11 cellular contexts compared by ENCODE assay signal in the genomic region with DNA sequence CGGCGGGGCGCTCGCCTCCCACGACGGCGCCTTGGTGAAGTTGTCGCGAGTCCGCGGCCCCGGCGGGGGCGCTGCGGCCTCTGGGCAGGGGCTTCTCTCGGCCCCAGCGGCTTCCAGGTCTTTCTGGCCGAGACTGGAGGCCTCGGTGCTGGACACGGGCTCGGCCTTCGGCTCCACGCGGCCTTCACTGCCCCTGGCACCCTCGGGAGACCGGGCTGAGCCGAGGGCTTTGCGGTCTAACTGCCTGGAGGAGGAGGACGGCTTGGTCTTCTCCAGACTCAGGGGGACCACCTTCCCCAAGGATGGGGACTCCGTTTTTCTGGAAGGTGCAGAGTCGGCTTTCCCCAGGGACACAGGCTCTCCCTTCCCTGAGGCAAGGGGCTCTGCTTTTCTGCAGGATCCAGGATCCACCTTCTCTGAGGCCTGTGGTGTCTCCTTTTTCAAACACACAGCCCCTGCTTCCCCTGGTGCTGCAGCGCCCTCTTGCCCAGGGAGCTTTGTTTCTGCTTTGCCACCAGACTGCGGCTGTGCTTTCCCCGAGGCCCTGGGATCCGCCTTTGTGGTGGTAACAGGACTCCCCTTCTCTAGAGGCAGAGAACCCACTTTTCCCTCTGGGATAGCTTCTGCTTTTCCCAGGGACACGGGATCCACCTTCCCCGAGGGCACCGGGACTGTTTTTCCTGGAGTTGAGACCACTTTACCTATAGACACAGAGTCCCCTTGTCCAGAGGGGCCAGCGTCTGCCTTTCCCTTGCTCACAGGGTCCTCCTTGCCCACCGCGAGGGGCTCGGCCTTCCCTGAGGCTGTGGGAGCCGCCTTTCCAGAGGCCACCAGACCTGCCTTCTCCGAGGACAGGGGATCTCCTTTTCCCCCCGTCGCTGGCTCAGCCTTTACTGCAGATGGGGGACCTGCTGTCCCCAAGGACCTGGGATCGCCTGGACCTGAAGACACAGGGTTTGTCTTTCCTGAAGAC. TPM values are rescaled to one million over a fixed set of nuclear protein-coding genes. Genes with fewer than 3 reads are reported as not detected.
DNase-seq lines count a peak whose midpoint lies in the region; ATAC-seq and TF ChIP-seq lines count a peak whose summit lies in the region.
"Had no signal": no experiment of that assay in that cellular context is flagged by ENCODE, and none has a peak within 500 bp of the region (broad histone marks: within the 10 kb centered on the region; RNA-seq: fewer than 3 reads in every experiment).

No MANE protein-coding gene starts in this region.

- H3K4me1 ChIP-seq in parathyroid adenoma = no peaks in the 10 kb centered on the region

- H3K79me2 ChIP-seq in parathyroid adenoma = no peaks in the 10 kb centered on the region

- H3K36me3 Mint-ChIP-seq in CD4-positive, alpha-beta T cell (ENCODE audit: low read depth) = no peaks in the 10 kb centered on the region
- H3K36me3 Mint-ChIP-seq in Calu3 (ENCODE audit: insufficient read depth, unreplicated experiment) = no peaks in the 10 kb centered on the region

- H3K9me3 Mint-ChIP-seq in CD4-positive, alpha-beta T cell = no peaks in the 10 kb centered on the region
- H3K9me3 Mint-ChIP-seq in Calu3 (ENCODE audit: low read depth, unreplicated experiment) = no peaks in the 10 kb centered on the region

- H3K4me3 ChIP-seq in H7 (ENCODE audit: insufficient read depth, low read depth, low read length) = no peak overlapping the region
- H3K4me3 ChIP-seq in coronary artery = peak overlapping the region; percentile 68
- H3K4me3 ChIP-seq in parathyroid adenoma (ENCODE audit: low read depth, low read length) = no peak overlapping the region

- BruUV-seq in Calu3 (replicated peaks; lab: Mats Ljungman, UMichigan) = no TSS peak

- H3K36me3 ChIP-seq in H7 (replicated peaks; ENCODE audit: control insufficient read depth, insufficient read depth, low read length) (no peaks in the 10 kb centered on the region; the same call in 1 of the 2 replicates), parathyroid adenoma (ENCODE audit: control insufficient read depth, insufficient read depth, low read length) (no peaks in the 10 kb centered on the region)
- H3K36me3 ChIP-seq: tibial artery had no signal

- no peak overlapping the region for H3K4me2 ChIP-seq in parathyroid adenoma (ENCODE audit: low read length)

- CTCF ChIA-PET in CD4-positive, alpha-beta T cell (lab: Charles Lee) = interaction anchor here (0.7 to 2.2 kb wide), 16 partner anchors 8 to 238 kb away, joined by 3 to 11 read pairs (median 3); a partner anchor contains a TSS
- CTCF ChIA-PET in Calu3 (lab: Charles Lee) = no interaction called here

- no peak overlapping the region for H3K27ac Mint-ChIP-seq in CD4-positive, alpha-beta T cell
- H3K27ac Mint-ChIP-seq in Calu3 (ENCODE audit: unreplicated experiment) = no peak overlapping the region

- TF ChIP-seq POLR2A in GM18505 (IDR thresholded peaks at IDR 0.05; ENCODE audit: borderline replicate concordance, extremely low read depth, insufficient read depth, insufficient read length) = no peak

- H3K9me3 ChIP-seq in CD4-positive, alpha-beta T cell (ENCODE audit: control insufficient read depth, low read length) = no peaks in the 10 kb centered on the region
- no peaks in the 10 kb centered on the region for H3K9me3 ChIP-seq in parathyroid adenoma (ENCODE audit: control insufficient read depth, low read length)
- H3K9me3 ChIP-seq: tibial artery had no signal

- H3K27ac ChIP-seq in CD4-positive, alpha-beta T cell (ENCODE audit: low read depth, low read length) = no peak overlapping the region
- no peak overlapping the region for H3K27ac ChIP-seq in coronary artery
- H3K27ac ChIP-seq in parathyroid adenoma = no peak overlapping the region
- H3K27ac ChIP-seq: tibial artery had no signal

- TF ChIP-seq CTCF in CD4-positive, alpha-beta T cell (IDR thresholded peaks at IDR 0.05) = no peak
- TF ChIP-seq CTCF in coronary artery (IDR thresholded peaks at IDR 0.05) (no peak), parathyroid adenoma (IDR thresholded peaks at IDR 0.05) (no peak), Calu3 (IDR thresholded peaks at IDR 0.05; ENCODE audit: unreplicated experiment) (no peak)

- intact Hi-C loops in CD4-positive, alpha-beta T cell (cut with DNase I, micrococcal nuclease) = loop anchor here (1.0 to 5.0 kb wide), 2 partner anchors 181 to 865 kb away; a partner anchor contains a TSS
- intact Hi-C loops in Calu3 (cut with micrococcal nuclease; ENCODE audit: unreplicated experiment) = no loop called here

- peak overlapping the region; percentile 34 for H3K4me3 Mint-ChIP-seq in CD4-positive, alpha-beta T cell
- no peak overlapping the region for H3K4me3 Mint-ChIP-seq in Calu3 (ENCODE audit: low read depth, unreplicated experiment)

- H3K27me3 Mint-ChIP-seq in CD4-positive, alpha-beta T cell = no peaks in the 10 kb centered on the region
- H3K27me3 Mint-ChIP-seq in Calu3 (ENCODE audit: unreplicated experiment) = no peaks in the 10 kb centered on the region

- H3K9ac ChIP-seq in parathyroid adenoma = no peak overlapping the region

- peak overlapping the region; percentile 20 for H2AFZ ChIP-seq in parathyroid adenoma

- POLR2A ChIA-PET in CD4-positive, alpha-beta T cell (lab: Charles Lee) = interaction anchor here (0.7 to 1.3 kb wide), 3 partner anchors 49 to 150 kb away, joined by 3 to 6 read pairs (median 3); a partner anchor contains a TSS

- no peak for ATAC-seq in CD4-positive, alpha-beta T cell (ENCODE audit: poor library complexity)
- ATAC-seq in GM18520 (IDR thresholded peaks at IDR 0.05; ENCODE audit: unreplicated experiment) (no peak), GM18505 (IDR thresholded peaks at IDR 0.05; ENCODE audit: unreplicated experiment) (no peak)

- no peak for DNase-seq in CD4-positive, alpha-beta T cell
- DNase-seq in H7 (peak; percentile 74), coronary artery (ENCODE audit: low spot score) (no peak), Calu3 (no peak), HK-2 (ENCODE audit: unreplicated experiment) (no peak)
- DNase-seq: NCI-H2171, tibial artery had no signal

- peaks cover 8% of the 10 kb centered on the region for H3K4me1 Mint-ChIP-seq in CD4-positive, alpha-beta T cell (ENCODE audit: low read depth)
- H3K4me1 Mint-ChIP-seq in Calu3 (ENCODE audit: low read depth, unreplicated experiment) = peaks cover under 1% of the 10 kb centered on the region

- H3K27me3 ChIP-seq in CD4-positive, alpha-beta T cell (ENCODE audit: control insufficient read depth, insufficient read depth, low read length) = no peaks in the 10 kb centered on the region
- H3K27me3 ChIP-seq in H7 (ENCODE audit: control insufficient read depth, insufficient read depth, low read length) (no peaks in the 10 kb centered on the region), parathyroid adenoma (ENCODE audit: control insufficient read depth, insufficient read depth, low read length) (no peaks in the 10 kb centered on the region)

RNA-seq across cellular contexts. Expression of a gene that starts 12.3 kb away (rescaled TPM):
- total RNA-seq in CD4-positive, alpha-beta T cell = under 1 TPM; 0.22 to 0.36 TPM
- 6.6 and 14.2 TPM in 2 replicates for total RNA-seq in H7 (2014; rRNA removed; shearing (Covaris generic))
- 11.5 and 12.6 TPM in 2 replicates for total RNA-seq in Calu3 (2022)

RNA-seq across cellular contexts. Expression of a gene that starts 32.6 kb away (rescaled TPM):
- not detected for total RNA-seq in CD4-positive, alpha-beta T cell
- 4.7 and 7.2 TPM in 2 replicates for total RNA-seq in H7 (2014; rRNA removed; shearing (Covaris generic))
- total RNA-seq in Calu3 (2022) = not detected in 2 replicates

RNA-seq across cellular contexts. Expression of a gene that starts 32.8 kb away (rescaled TPM):
- not detected for total RNA-seq in CD4-positive, alpha-beta T cell
- total RNA-seq in H7 (2014; rRNA removed; shearing (Covaris generic)) = 0.33 and 0.97 TPM in 2 replicates
- total RNA-seq in Calu3 (2022) = not detected in 2 replicates
- total RNA-seq: fibroblast of lung had no signal

RNA-seq across cellular contexts. Expression of a gene that starts 48.6 kb away (rescaled TPM):
- total RNA-seq in CD4-positive, alpha-beta T cell = 1 to 10 TPM; 1.6 to 2.0 TPM
- 0.04 and 0.21 TPM in 2 replicates for total RNA-seq in H7 (2014; rRNA removed; shearing (Covaris generic))
- 7.8 and 13.3 TPM in 2 replicates for total RNA-seq in Calu3 (2022)

RNA-seq across cellular contexts. Expression of a gene that starts 49.6 kb away (rescaled TPM):
- 1 to 10 TPM; 7.8 to 7.9 TPM for total RNA-seq in CD4-positive, alpha-beta T cell
- 39.8 and 50.7 TPM in 2 replicates for total RNA-seq in H7 (2014; rRNA removed; shearing (Covaris generic))
- total RNA-seq in Calu3 (2022) = 66.3 and 67.7 TPM in 2 replicates
